In genomic region chr17:37358098-37358829, GRCh38 we compare ENCODE assay signal across 8 cellular contexts. TPM values are rescaled to one million over a fixed set of nuclear protein-coding genes. Genes with fewer than 3 reads are reported as not detected.
DNase-seq lines count a peak whose midpoint lies in the region; ATAC-seq and TF ChIP-seq lines count a peak whose summit lies in the region.

No MANE protein-coding gene starts in this region.

- H3K4me2 ChIP-seq in Karpas-422 (ENCODE audit: low read depth, low read length, poor library complexity, severe bottlenecking), result peak overlapping the region; percentile 88

- H3K4me1 Mint-ChIP-seq in CD8-positive, alpha-beta memory T cell, result peaks cover 13 to 26% (median 23%) of the 10 kb centered on the region in 3 donors

- TF ChIP-seq CTCF in body of pancreas (IDR thresholded peaks at IDR 0.05) (no peak), retinal pigment epithelial cell (conservative IDR thresholded peaks at IDR 0.05; ENCODE audit: low read depth, low read length) (no peak)

- no peaks in the 10 kb centered on the region for H3K36me3 ChIP-seq in CD8-positive, alpha-beta memory T cell (ENCODE audit: insufficient read depth, low read length)
- H3K36me3 ChIP-seq in Karpas-422 (ENCODE audit: insufficient read depth, low read length) (peaks cover 16% of the 10 kb centered on the region), body of pancreas (replicated peaks in 1 of 2; ENCODE audit: insufficient read depth in 1 of 2, low read depth in 2 of 2) (no peaks in the 10 kb centered on the region)

- H3K9ac ChIP-seq in Karpas-422 (ENCODE audit: low read length), result peak overlapping the region; percentile 98

- H4K20me1 ChIP-seq in Karpas-422 (ENCODE audit: insufficient read depth, low read depth, low read length), result peaks cover 4% of the 10 kb centered on the region

- POLR2A ChIA-PET in CD8-positive, alpha-beta memory T cell (lab: Charles Lee), result interaction anchor here (0.5 to 1.7 kb wide), 3 partner anchors 15 to 1600 kb away, joined by 3 to 7 read pairs (median 3); partner anchors contain the start of gene SYNRG

- in situ Hi-C loops in SK-MEL-5 (cut with HindIII; ENCODE audit: low pct_unique_long_range_greater_than_20kb, low sequenced_read_pairs), result no loop called here

- H3K27ac ChIP-seq in CD8-positive, alpha-beta memory T cell (ENCODE audit: low read depth, low read length), result peak overlapping the region; percentile 79
- H3K27ac ChIP-seq in Karpas-422 (ENCODE audit: low read length) (peak overlapping the region; percentile 57), body of pancreas (peak overlapping the region; percentile 68 to 88 (median 85))

- peaks cover 13% of the 10 kb centered on the region for H3K4me1 ChIP-seq in CD8-positive, alpha-beta memory T cell (ENCODE audit: insufficient read depth, low read length)
- H3K4me1 ChIP-seq in Karpas-422 (ENCODE audit: low read length) (peaks cover 24% of the 10 kb centered on the region), body of pancreas (peaks cover 36% of the 10 kb centered on the region)

- ATAC-seq in GM21367 (IDR thresholded peaks at IDR 0.05; ENCODE audit: unreplicated experiment), result peak; percentile 15
- ATAC-seq in body of pancreas, result peak; percentile 7
- no peak for ATAC-seq in HG03108 (IDR thresholded peaks at IDR 0.05; ENCODE audit: unreplicated experiment)

- peak overlapping the region; percentile 78 to 93 (median 89) for H3K4me3 Mint-ChIP-seq in CD8-positive, alpha-beta memory T cell

- intact Hi-C loops in body of pancreas (cut with DNase I), result no loop called here

- H3K27ac Mint-ChIP-seq in CD8-positive, alpha-beta memory T cell, result peak overlapping the region; percentile 63 to 98 (median 93)

- WGBS in body of pancreas, 2 donors, result 0 to 1% methylated on average over 10 to 21 of the region's 21 CpGs

- H3K27me3 Mint-ChIP-seq in CD8-positive, alpha-beta memory T cell, result no peaks in the 10 kb centered on the region

- H3K9me3 ChIP-seq in CD8-positive, alpha-beta memory T cell (ENCODE audit: low read length), result no peaks in the 10 kb centered on the region
- H3K9me3 ChIP-seq in Karpas-422 (ENCODE audit: low read length) (no peaks in the 10 kb centered on the region), body of pancreas (no peaks in the 10 kb centered on the region)

- H3K9me2 ChIP-seq in Karpas-422 (replicated peaks; ENCODE audit: insufficient read depth, low read length), result no peaks in the 10 kb centered on the region

- peaks cover 54% of the 10 kb centered on the region for H3K79me2 ChIP-seq in Karpas-422 (ENCODE audit: low read length)

- peak overlapping the region; percentile 66; the same call in 1 of the 2 replicates for H2AFZ ChIP-seq in Karpas-422 (ENCODE audit: low read length)

- peak overlapping the region; percentile 73 for H3K4me3 ChIP-seq in CD8-positive, alpha-beta memory T cell (ENCODE audit: low read length)
- H3K4me3 ChIP-seq in Karpas-422 (ENCODE audit: low read length) (peak overlapping the region; percentile 78), body of pancreas (peak overlapping the region; percentile 85 to 93), retinal pigment epithelial cell (ENCODE audit: low read length) (peak overlapping the region; percentile 83)

- H3K27me3 ChIP-seq in CD8-positive, alpha-beta memory T cell (ENCODE audit: insufficient read depth, low read length, poor library complexity, severe bottlenecking), result no peaks in the 10 kb centered on the region
- no peaks in the 10 kb centered on the region for H3K27me3 ChIP-seq in Karpas-422 (ENCODE audit: low read length)
- H3K27me3 ChIP-seq in body of pancreas, result no peaks in the 10 kb centered on the region

- DNase-seq in CD8-positive, alpha-beta memory T cell, result peak in 4 of 5 donors; percentile 9 to 47 (median 26)
- DNase-seq in Karpas-422, result peak; percentile 82
- peak; percentile 46 for DNase-seq in SK-MEL-5 (ENCODE audit: low read depth, low spot score)
- peak; percentile 46 to 69 (median 54) for DNase-seq in body of pancreas
- DNase-seq in iPS DF 4.7 (ENCODE audit: extremely low read depth, low spot score), result peak; percentile 66
- no peak for DNase-seq in retinal pigment epithelial cell (ENCODE audit: low read depth)

- TF ChIP-seq POLR2A in body of pancreas (IDR thresholded peaks at IDR 0.05), result peak in 1 of 3 donors; percentile 39

- H3K9me3 Mint-ChIP-seq in CD8-positive, alpha-beta memory T cell, result no peaks in the 10 kb centered on the region

- CTCF ChIA-PET in CD8-positive, alpha-beta memory T cell (lab: Charles Lee), result interaction anchor here (0.6 to 2.8 kb wide), 3 partner anchors 14 to 253 kb away, joined by 3 to 11 read pairs (median 4); no protein-coding TSS in a partner anchor

- H3K36me3 Mint-ChIP-seq in CD8-positive, alpha-beta memory T cell, result peaks cover 0 to 2% (median 0%) of the 10 kb centered on the region in 3 donors

RNA-seq across cellular contexts. Expression of gene C17orf78, which starts 17.5 kb away (rescaled TPM):
- total RNA-seq in CD8-positive, alpha-beta memory T cell, result not detected
- not detected for polyA plus RNA-seq in CD8-positive, alpha-beta memory T cell
- not detected in 2 replicates for total RNA-seq in Karpas-422 (2014; rRNA removed; shearing (Covaris generic); ENCODE audit: low replicate concordance)
- not detected in 2 replicates for total RNA-seq in SK-MEL-5 (2014; rRNA removed; shearing (Covaris generic))
- polyA plus RNA-seq in SK-MEL-5 (2015; cell fraction: cytosol; rRNA removed), result not detected in 2 replicates
- not detected in 2 replicates for polyA plus RNA-seq in SK-MEL-5 (2015; cell fraction: nucleus; rRNA removed)
- not detected for total RNA-seq in body of pancreas

RNA-seq across cellular contexts. Expression of gene ACACA, which starts 48.4 kb away (rescaled TPM):
- 10 to 100 TPM; 41.3 to 51.1 TPM for total RNA-seq in CD8-positive, alpha-beta memory T cell
- 7.5 TPM for polyA plus RNA-seq in CD8-positive, alpha-beta memory T cell
- total RNA-seq in Karpas-422 (2014; rRNA removed; shearing (Covaris generic); ENCODE audit: low replicate concordance), result 59.4 and 84.2 TPM in 2 replicates
- total RNA-seq in SK-MEL-5 (2014; rRNA removed; shearing (Covaris generic)), result 33.9 and 37.8 TPM in 2 replicates
- 35.9 and 50.9 TPM in 2 replicates for polyA plus RNA-seq in SK-MEL-5 (2015; cell fraction: cytosol; rRNA removed)
- polyA plus RNA-seq in SK-MEL-5 (2015; cell fraction: nucleus; rRNA removed), result 55.4 and 65.2 TPM in 2 replicates
- total RNA-seq in body of pancreas, result 10 to 100 TPM in 1 of 2 donors, 1 to 10 TPM in 1; 9.1 to 49.1 TPM

RNA-seq across cellular contexts. Expression of gene TADA2A, which starts 48.4 kb away (rescaled TPM):
- 10 to 100 TPM; 42.3 to 46.0 TPM for total RNA-seq in CD8-positive, alpha-beta memory T cell
- polyA plus RNA-seq in CD8-positive, alpha-beta memory T cell, result 12.8 TPM
- total RNA-seq in Karpas-422 (2014; rRNA removed; shearing (Covaris generic); ENCODE audit: low replicate concordance), result 28.1 and 29.0 TPM in 2 replicates
- total RNA-seq in SK-MEL-5 (2014; rRNA removed; shearing (Covaris generic)), result 18.2 and 19.7 TPM in 2 replicates
- 13.2 and 14.1 TPM in 2 replicates for polyA plus RNA-seq in SK-MEL-5 (2015; cell fraction: cytosol; rRNA removed)
- polyA plus RNA-seq in SK-MEL-5 (2015; cell fraction: nucleus; rRNA removed), result 32.2 and 34.3 TPM in 2 replicates
- total RNA-seq in body of pancreas, result 10 to 100 TPM in 1 of 2 donors, 1 to 10 TPM in 1; 9.9 to 13.5 TPM
